Comparison of ENCODE assay signal across 8 cellular contexts in genomic region chr15:89690276-89691218, GRCh38. TPM values are rescaled to one million over a fixed set of nuclear protein-coding genes. Genes with fewer than 3 reads are reported as not detected.
DNase-seq lines count a peak whose midpoint lies in the region; ATAC-seq and TF ChIP-seq lines count a peak whose summit lies in the region.

A gene with protein sequence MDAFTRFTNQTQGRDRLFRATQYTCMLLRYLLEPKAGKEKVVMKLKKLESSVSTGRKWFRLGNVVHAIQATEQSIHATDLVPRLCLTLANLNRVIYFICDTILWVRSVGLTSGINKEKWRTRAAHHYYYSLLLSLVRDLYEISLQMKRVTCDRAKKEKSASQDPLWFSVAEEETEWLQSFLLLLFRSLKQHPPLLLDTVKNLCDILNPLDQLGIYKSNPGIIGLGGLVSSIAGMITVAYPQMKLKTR (minus strand): TSS chr15:89690754. CDS start chr15:89690632, 122 bp downstream.
Gene WDR93 (plus strand): TSS chr15:89690811. CDS start chr15:89701747, 10,936 bp downstream.

- H3K4me3 ChIP-seq in fibroblast of villous mesenchyme (ENCODE audit: low read depth, low read length) = peak within 1 kb of the TSS; percentile 93

- H3K27me3 Mint-ChIP-seq in activated T-helper 2 cell treated with anti-CD3 and anti-CD28 coated beads, Interferon-gamma antibody, Interleukin-2, Interleukin-4, amounts not matched to agents 10 μg/mL and 5 μg/mL and 100 μg/mL, durations not matched to agents 14 hours and 24 hours and 36 hours (ENCODE audit: low read depth) = peaks cover 9% of the 10 kb centered on the region
- H3K27me3 Mint-ChIP-seq in nephron progenitor cell (ENCODE audit: low read depth, poor library complexity) = peaks cover 58% of the 10 kb centered on the region

- ATAC-seq in GM21528 (IDR thresholded peaks at IDR 0.05; ENCODE audit: low FRiP score, unreplicated experiment) = peak; percentile 89

- no peaks in the 10 kb centered on the region for H3K36me3 Mint-ChIP-seq in activated T-helper 2 cell treated with anti-CD3 and anti-CD28 coated beads, Interferon-gamma antibody, Interleukin-2, Interleukin-4, amounts not matched to agents 10 μg/mL and 5 μg/mL and 100 μg/mL, durations not matched to agents 14 hours and 24 hours and 36 hours (ENCODE audit: low read depth)
- peaks cover 2% of the 10 kb centered on the region for H3K36me3 Mint-ChIP-seq in nephron progenitor cell (ENCODE audit: low read depth)

- peak; percentile 61 for DNase-seq in DMS114 treated with DMSO at 0.1 percent for 48 hours (lab: John Stamatoyannopoulos, UW; ENCODE audit: unreplicated experiment)
- peak; percentile 83 for DNase-seq in HuH-7.5 (ENCODE audit: low spot score)
- peak; percentile 93 for DNase-seq in RPMI8226
- peak; percentile 60 for DNase-seq in activated T-helper 2 cell treated with anti-CD3 and anti-CD28 coated beads, Interferon-gamma antibody, Interleukin-2, Interleukin-4, amounts not matched to agents 10 μg/mL and 5 μg/mL and 100 μg/mL, durations not matched to agents 14 hours and 24 hours and 36 hours (ENCODE audit: low spot score)
- peak; percentile 58 for DNase-seq in fibroblast of villous mesenchyme (ENCODE audit: low read depth)
- peak; percentile 77 for DNase-seq in nephron progenitor cell
- peak; percentile 69 for DNase-seq in stimulated activated naive CD4-positive, alpha-beta T cell treated with Interleukin-2 at 50 U/mL for 16 hours (lab: John Stamatoyannopoulos, UW)

- H3K27ac Mint-ChIP-seq in activated T-helper 2 cell treated with anti-CD3 and anti-CD28 coated beads, Interferon-gamma antibody, Interleukin-2, Interleukin-4, amounts not matched to agents 10 μg/mL and 5 μg/mL and 100 μg/mL, durations not matched to agents 14 hours and 24 hours and 36 hours = peak within 1 kb of the TSS; percentile 79
- no peak within 1 kb of the TSS for H3K27ac Mint-ChIP-seq in nephron progenitor cell

- no peaks in the 10 kb centered on the region for H3K9me3 Mint-ChIP-seq in activated T-helper 2 cell treated with anti-CD3 and anti-CD28 coated beads, Interferon-gamma antibody, Interleukin-2, Interleukin-4, amounts not matched to agents 10 μg/mL and 5 μg/mL and 100 μg/mL, durations not matched to agents 14 hours and 24 hours and 36 hours
- peaks cover 5% of the 10 kb centered on the region for H3K9me3 Mint-ChIP-seq in nephron progenitor cell

- intact Hi-C loops in activated T-helper 2 cell treated with anti-CD3 and anti-CD28 coated beads, Interferon-gamma antibody, Interleukin-2, Interleukin-4, amounts not matched to agents 10 μg/mL and 5 μg/mL and 100 μg/mL, durations not matched to agents 14 hours and 24 hours and 36 hours (cut with micrococcal nuclease) = no loop called here

- H3K4me1 Mint-ChIP-seq in activated T-helper 2 cell treated with anti-CD3 and anti-CD28 coated beads, Interferon-gamma antibody, Interleukin-2, Interleukin-4, amounts not matched to agents 10 μg/mL and 5 μg/mL and 100 μg/mL, durations not matched to agents 14 hours and 24 hours and 36 hours (ENCODE audit: low read depth) = peaks cover 16% of the 10 kb centered on the region
- peaks cover 14% of the 10 kb centered on the region for H3K4me1 Mint-ChIP-seq in nephron progenitor cell

- TF ChIP-seq CTCF in fibroblast of villous mesenchyme (IDR thresholded peaks at IDR 0.05; ENCODE audit: insufficient read depth, low read depth, low read length) (no peak), nephron progenitor cell (IDR thresholded peaks at IDR 0.05) (no peak)

- H3K4me3 Mint-ChIP-seq in activated T-helper 2 cell treated with anti-CD3 and anti-CD28 coated beads, Interferon-gamma antibody, Interleukin-2, Interleukin-4, amounts not matched to agents 10 μg/mL and 5 μg/mL and 100 μg/mL, durations not matched to agents 14 hours and 24 hours and 36 hours (ENCODE audit: low read depth) = peak within 1 kb of the TSS; percentile 79
- peak within 1 kb of the TSS; percentile 89 for H3K4me3 Mint-ChIP-seq in nephron progenitor cell

RNA-seq across cellular contexts. Expression of the first gene that starts in this region (rescaled TPM):
- 1.0 and 1.8 TPM in 2 replicates for total RNA-seq in activated T-helper 2 cell treated with anti-CD3 and anti-CD28 coated beads, Interferon-gamma antibody, Interleukin-2, Interleukin-4, amounts not matched to agents 10 μg/mL and 5 μg/mL and 100 μg/mL, durations not matched to agents 14 hours and 24 hours and 36 hours
- total RNA-seq in fibroblast of villous mesenchyme = 3.9 and 8.2 TPM in 2 replicates

RNA-seq across cellular contexts. Expression of gene WDR93, which starts in this region (rescaled TPM):
- not detected in 2 replicates for total RNA-seq in activated T-helper 2 cell treated with anti-CD3 and anti-CD28 coated beads, Interferon-gamma antibody, Interleukin-2, Interleukin-4, amounts not matched to agents 10 μg/mL and 5 μg/mL and 100 μg/mL, durations not matched to agents 14 hours and 24 hours and 36 hours
- under 0.01 TPM in 1 of 2 replicates, not detected in the other for total RNA-seq in fibroblast of villous mesenchyme

Comparison
In these comparisons a context has a peak if more than half of its experiments do, and no peak if none do; other contexts are left out.
1. Peak in every context shown above with its lines: DNase-seq, ATAC-seq and H3K4me3 ChIP-seq.